In genomic region chr19:3554254-3555083, GRCh38 we compare ENCODE assay signal across 12 cellular contexts. TPM values are rescaled to one million over a fixed set of nuclear protein-coding genes. Genes with fewer than 3 reads are reported as not detected.
DNase-seq lines count a peak whose midpoint lies in the region; ATAC-seq, FAIRE-seq and TF ChIP-seq lines count a peak whose summit lies in the region.
"Had no signal": no experiment of that assay in that cellular context is flagged by ENCODE, and none has a peak within 500 bp of the region (broad histone marks: within the 10 kb centered on the region; RNA-seq: fewer than 3 reads in every experiment).

No MANE protein-coding gene starts in this region.

- H3K27ac ChIP-seq in PC-3 (ENCODE audit: low read length) (no peak overlapping the region), K562 (ENCODE audit: extremely low read depth, low read depth, low read length) (peak overlapping the region; percentile 32; the same call in 1 of the 3 replicates), neural progenitor cell (no peak overlapping the region), tibial artery (no peak overlapping the region), H9 (ENCODE audit: insufficient read length, low read depth, low read length) (no peak overlapping the region)
- H3K27ac ChIP-seq: epithelial cell of prostate had no signal

- no peaks in the 10 kb centered on the region for H3K9me3 ChIP-seq in PC-3 (ENCODE audit: low read length)
- H3K9me3 ChIP-seq in K562 (replicated peaks; ENCODE audit: control insufficient read depth, insufficient read depth, low read depth, low read length), result no peaks in the 10 kb centered on the region
- H3K9me3 ChIP-seq in neural progenitor cell (ENCODE audit: low read depth), result no peaks in the 10 kb centered on the region
- H3K9me3 ChIP-seq in tibial artery, result no peaks in the 10 kb centered on the region
- H3K9me3 ChIP-seq in H9 (ENCODE audit: control insufficient read depth, low read depth, low read length), result no peaks in the 10 kb centered on the region
- H3K9me3 ChIP-seq: MG63 had no signal

- no peak overlapping the region for H4K5ac ChIP-seq in H9 (ENCODE audit: insufficient read length, low read depth, low read length)

- H3K4me3 Mint-ChIP-seq in Calu3 (ENCODE audit: low read depth, unreplicated experiment), result no peak overlapping the region
- peak overlapping the region; percentile 30 for H3K4me3 Mint-ChIP-seq in neural progenitor cell
- no peak overlapping the region; a peak in 1 of 5 replicates for H3K4me3 Mint-ChIP-seq in H9
- H3K4me3 Mint-ChIP-seq in mesothelial cell of epicardium, result no peak overlapping the region

- no peak overlapping the region for H4K91ac ChIP-seq in H9 (ENCODE audit: insufficient read length, low read depth, low read length)

- H3K36me3 ChIP-seq in PC-3 (ENCODE audit: low read depth, low read length) (no peaks in the 10 kb centered on the region), K562 (ENCODE audit: control insufficient read depth, insufficient read depth, low read length) (peaks cover 33% of the 10 kb centered on the region), neural progenitor cell (no peaks in the 10 kb centered on the region), tibial artery (peaks cover 0 to 5% (median 0%) of the 10 kb centered on the region in 3 donors)
- H3K36me3 ChIP-seq: MG63 had no signal

- no peaks in the 10 kb centered on the region for H3F3A ChIP-seq in PC-3 (ENCODE audit: low read length, unreplicated experiment)
- H3F3A ChIP-seq in neural progenitor cell (ENCODE audit: low read depth), result no peaks in the 10 kb centered on the region

- H2AK5ac ChIP-seq in H9 (ENCODE audit: insufficient read length, low read length), result no peak overlapping the region

- no peaks in the 10 kb centered on the region for H3K27me3 Mint-ChIP-seq in Calu3 (ENCODE audit: unreplicated experiment)
- peaks cover 5% of the 10 kb centered on the region for H3K27me3 Mint-ChIP-seq in neural progenitor cell (ENCODE audit: insufficient read depth, low read depth)
- peaks cover 20% of the 10 kb centered on the region for H3K27me3 Mint-ChIP-seq in H9 (ENCODE audit: low read depth)
- no peaks in the 10 kb centered on the region for H3K27me3 Mint-ChIP-seq in mesothelial cell of epicardium (ENCODE audit: low read depth)

- no peaks in the 10 kb centered on the region for H3K79me1 ChIP-seq in H9 (ENCODE audit: insufficient read depth, low read depth, low read length, poor library complexity, severe bottlenecking)

- H3K9me2 ChIP-seq in PC-3 (replicated peaks; ENCODE audit: low read length), result no peaks in the 10 kb centered on the region

- H3K36me3 Mint-ChIP-seq in Calu3 (ENCODE audit: insufficient read depth, unreplicated experiment) (peaks cover 31% of the 10 kb centered on the region), neural progenitor cell (no peaks in the 10 kb centered on the region), H9 (ENCODE audit: insufficient read depth in 1 of 3, low read depth in 3 of 3) (peaks cover 4 to 6% (median 5%) of the 10 kb centered on the region in 3 experiments; a peak in 3 of 7 replicates), mesothelial cell of epicardium (no peaks in the 10 kb centered on the region)

- H2BK20ac ChIP-seq in H9 (ENCODE audit: low read depth, low read length, poor library complexity, severe bottlenecking), result no peak overlapping the region

- 83% methylated on average over 19 of the region's 21 CpGs for WGBS in K562 (ENCODE audit: insufficient coverage, low coverage, missing lambda C conversion rate)
- no CpG with 5 or more reads among the region's 21 CpGs for WGBS in H9 (ENCODE audit: extremely low coverage, insufficient read length, low lambda C conversion rate)

- H2AFZ ChIP-seq in PC-3 (ENCODE audit: low read length), result no peak overlapping the region
- no peak overlapping the region for H2AFZ ChIP-seq in K562 (ENCODE audit: low read depth, low read length)
- H2AFZ ChIP-seq in neural progenitor cell (replicated peaks), result no peak overlapping the region
- no peak overlapping the region for H2AFZ ChIP-seq in H9 (ENCODE audit: low read length)

- H3T11ph ChIP-seq in H9 (ENCODE audit: low read length), result no peak overlapping the region

- H2BK5ac ChIP-seq in H9 (ENCODE audit: insufficient read length, low read length), result no peak overlapping the region

- CTCF ChIA-PET in Calu3 (lab: Charles Lee) (interaction anchor here (0.6 kb wide), 1 partner anchor 1022 kb away, joined by 3 read pairs; no protein-coding TSS in a partner anchor), PC-3 (lab: Charles Lee) (interaction anchor here (0.6 kb wide), 1 partner anchor 163 kb away, joined by 3 read pairs; no protein-coding TSS in a partner anchor), K562 (lab: Yijun Ruan, JAX; ENCODE audit: low intra/inter-chr PET ratio) (no interaction called here)

- no peak overlapping the region for H3K56ac ChIP-seq in H9 (ENCODE audit: insufficient read length, low read depth, low read length)

- no peak for DNase-seq in Calu3
- DNase-seq in PC-3, result no peak
- no peak for DNase-seq in K562 (ENCODE audit: extremely low read depth in 1 of 4, low spot score in 3 of 4)
- DNase-seq in neural progenitor cell (ENCODE audit: low spot score), result no peak
- DNase-seq in tibial artery, result no peak
- DNase-seq in H9, result no peak
- no peak for DNase-seq in amniotic stem cell (lab: John Stamatoyannopoulos, UW)
- no peak for DNase-seq in mesothelial cell of epicardium (ENCODE audit: low spot score in 2 of 2, unreplicated experiment in 2 of 2)
- DNase-seq: H7, MG63 had no signal

- TF ChIP-seq CTCF in Calu3 (IDR thresholded peaks at IDR 0.05; ENCODE audit: unreplicated experiment) (no peak), PC-3 (conservative IDR thresholded peaks at IDR 0.05; ENCODE audit: low read depth, low read length) (no peak), K562 (IDR thresholded peaks at IDR 0.05 in 2 of 3, conservative IDR thresholded peaks at IDR 0.05 in 1 of 3; ENCODE audit: insufficient read depth in 2 of 3, low read depth in 1 of 3, low read length in 3 of 3) (no peak), neural progenitor cell (IDR thresholded peaks at IDR 0.05) (no peak), tibial artery (IDR thresholded peaks at IDR 0.05) (no peak), H9 (conservative IDR thresholded peaks at IDR 0.05) (no peak), mesothelial cell of epicardium (IDR thresholded peaks at IDR 0.05; ENCODE audit: unreplicated experiment) (no peak)

- H3K4me3 ChIP-seq in PC-3 (ENCODE audit: low read length) (no peak overlapping the region), K562 (no peak overlapping the region), neural progenitor cell (no peak overlapping the region), tibial artery (no peak overlapping the region)
- H3K4me3 ChIP-seq: MG63 had no signal

- H3K9ac ChIP-seq in PC-3 (ENCODE audit: low read length), result no peak overlapping the region
- H3K9ac ChIP-seq in K562 (ENCODE audit: insufficient read depth in 1 of 2, low read depth in 2 of 2, low read length in 2 of 2), result peak overlapping the region in 1 of 2 experiments; percentile 63; a peak in 2 of 4 replicates
- H3K9ac ChIP-seq in neural progenitor cell, result no peak overlapping the region
- no peak overlapping the region for H3K9ac ChIP-seq in H9 (ENCODE audit: extremely low read depth, insufficient read length, low read length)

- H2BK120ac ChIP-seq in H9 (ENCODE audit: low read depth, low read length, poor library complexity, severe bottlenecking), result no peak overlapping the region

- no peaks in the 10 kb centered on the region for H3K27me3 ChIP-seq in PC-3 (ENCODE audit: low read length)
- H3K27me3 ChIP-seq in K562 (ENCODE audit: control insufficient read depth in 2 of 2, insufficient read depth in 2 of 2, low read length in 2 of 2), result no peaks in the 10 kb centered on the region
- H3K27me3 ChIP-seq in neural progenitor cell, result peaks cover 14% of the 10 kb centered on the region
- H3K27me3 ChIP-seq in tibial artery, result no peaks in the 10 kb centered on the region
- no peaks in the 10 kb centered on the region; the same call in 1 of the 2 replicates for H3K27me3 ChIP-seq in H9 (ENCODE audit: insufficient read depth, low read length)
- H3K27me3 ChIP-seq: MG63 had no signal

- peaks cover 10% of the 10 kb centered on the region for H3K4me1 Mint-ChIP-seq in Calu3 (ENCODE audit: low read depth, unreplicated experiment)
- H3K4me1 Mint-ChIP-seq in neural progenitor cell, result peaks cover 24% of the 10 kb centered on the region
- peaks cover 12 to 15% of the 10 kb centered on the region in 2 experiments for H3K4me1 Mint-ChIP-seq in H9
- peaks cover 18% of the 10 kb centered on the region for H3K4me1 Mint-ChIP-seq in mesothelial cell of epicardium

- in situ Hi-C loops in K562 (cut with MboI), result no loop called here

- TF ChIP-seq EP300 in K562 (IDR thresholded peaks at IDR 0.05; ENCODE audit: low read length), result no peak

- ATAC-seq in PC-3 (no peak), K562 (no peak)

- H3K79me2 ChIP-seq in PC-3 (ENCODE audit: low read length) (peaks cover 41% of the 10 kb centered on the region), K562 (ENCODE audit: control insufficient read depth, insufficient read depth, low read length) (peaks cover 45% of the 10 kb centered on the region), neural progenitor cell (ENCODE audit: low read depth) (peaks cover 11% of the 10 kb centered on the region), H9 (ENCODE audit: insufficient read depth, low read length) (no peaks in the 10 kb centered on the region)

- TF ChIP-seq RAD21 in K562 (CRISPR knock-in tag; conservative IDR thresholded peaks at IDR 0.05 in 1 of 2, IDR thresholded peaks at IDR 0.05 in 1 of 2), result no peak

- H3K9me1 ChIP-seq in K562 (ENCODE audit: control insufficient read depth, insufficient read depth, low read length), result peaks cover 7% of the 10 kb centered on the region

- H3K18ac ChIP-seq in H9 (ENCODE audit: insufficient read length, low read depth, low read length), result no peak overlapping the region

- H3K4me1 ChIP-seq in PC-3 (ENCODE audit: insufficient read depth, low read length), result peaks cover 12% of the 10 kb centered on the region; the same call in 1 of the 2 replicates
- peaks cover 15 to 68% of the 10 kb centered on the region in 2 experiments; a peak in 4 of 5 replicates for H3K4me1 ChIP-seq in K562 (replicated peaks in 1 of 2; ENCODE audit: control insufficient read depth in 2 of 2, insufficient read depth in 2 of 2, low read length in 2 of 2)
- H3K4me1 ChIP-seq in neural progenitor cell, result no peaks in the 10 kb centered on the region
- peaks cover 0 to 22% (median 21%) of the 10 kb centered on the region in 4 donors for H3K4me1 ChIP-seq in tibial artery
- no peaks in the 10 kb centered on the region for H3K4me1 ChIP-seq in H9 (ENCODE audit: insufficient read depth, low read length)

- H3K23ac ChIP-seq in H9 (ENCODE audit: insufficient read length, low read depth, low read length), result no peak overlapping the region

- H4K8ac ChIP-seq in H9 (replicated peaks; ENCODE audit: insufficient read length, low read depth, low read length), result no peak overlapping the region

- H3K27ac Mint-ChIP-seq in Calu3 (ENCODE audit: unreplicated experiment), result no peak overlapping the region
- no peak overlapping the region for H3K27ac Mint-ChIP-seq in neural progenitor cell
- no peak overlapping the region for H3K27ac Mint-ChIP-seq in H9
- no peak overlapping the region for H3K27ac Mint-ChIP-seq in mesothelial cell of epicardium

- H3K4ac ChIP-seq in H9 (ENCODE audit: low read depth, low read length), result no peak overlapping the region

- no peak for TF ChIP-seq POLR2A in K562 (conservative IDR thresholded peaks at IDR 0.05)

- FAIRE-seq in K562 (lab: Jason Lieb, UNC), result no peak

- H3K23me2 ChIP-seq in H9 (ENCODE audit: insufficient read length, low read depth, low read length, poor library complexity, severe bottlenecking), result peaks cover 8% of the 10 kb centered on the region

- POLR2A ChIA-PET in PC-3 (lab: Charles Lee; ENCODE audit: unreplicated experiment), result no interaction called here
- POLR2A ChIA-PET in K562 (lab: Yijun Ruan, JAX), result interaction anchor here (0.8 to 1.2 kb wide), 3 partner anchors 34 to 50 kb away, joined by 3 to 6 read pairs (median 4); no protein-coding TSS in a partner anchor

- BruUV-seq in Calu3 (replicated peaks; lab: Mats Ljungman, UMichigan) (TSS peak; percentile 55), PC-3 (replicated peaks; lab: Mats Ljungman, UMichigan) (TSS peak; percentile 50), K562 (replicated peaks; lab: Mats Ljungman, UMichigan) (TSS peak; percentile 66)

- H2BK15ac ChIP-seq in H9 (ENCODE audit: low read depth, low read length), result no peak overlapping the region

- H2BK12ac ChIP-seq in H9 (ENCODE audit: insufficient read length, low read depth, low read length), result no peak overlapping the region

- H4K20me1 ChIP-seq in PC-3 (ENCODE audit: low read length), result peaks cover 18% of the 10 kb centered on the region
- peaks cover 9% of the 10 kb centered on the region for H4K20me1 ChIP-seq in K562 (replicated peaks; ENCODE audit: control insufficient read depth, insufficient read depth, low read length)
- peaks cover 30% of the 10 kb centered on the region for H4K20me1 ChIP-seq in neural progenitor cell (ENCODE audit: low read depth)
- peaks cover 3% of the 10 kb centered on the region for H4K20me1 ChIP-seq in H9 (ENCODE audit: control insufficient read depth, insufficient read depth, insufficient read length)

- peak overlapping the region; percentile 92; the same call in 1 of the 2 replicates for H3K4me2 ChIP-seq in PC-3 (ENCODE audit: low read length)
- no peak overlapping the region for H3K4me2 ChIP-seq in K562 (ENCODE audit: insufficient read depth, low read length)
- H3K4me2 ChIP-seq in neural progenitor cell, result no peak overlapping the region
- no peak overlapping the region for H3K4me2 ChIP-seq in H9 (ENCODE audit: insufficient read depth, insufficient read length, low read length)

- no peak overlapping the region for H3K14ac ChIP-seq in H9 (ENCODE audit: insufficient read depth, low read length)

- no peaks in the 10 kb centered on the region for H3K9me3 Mint-ChIP-seq in Calu3 (ENCODE audit: low read depth, unreplicated experiment)
- H3K9me3 Mint-ChIP-seq in neural progenitor cell, result peaks cover 2% of the 10 kb centered on the region
- no peaks in the 10 kb centered on the region for H3K9me3 Mint-ChIP-seq in H9
- H3K9me3 Mint-ChIP-seq in mesothelial cell of epicardium, result no peaks in the 10 kb centered on the region

- intact Hi-C loops in Calu3 (cut with micrococcal nuclease; ENCODE audit: unreplicated experiment), result no loop called here
- intact Hi-C loops in PC-3 (cut with micrococcal nuclease), result no loop called here
- intact Hi-C loops in K562 (cut with micrococcal nuclease), result no loop called here
- intact Hi-C loops in tibial artery (cut with DNase I; ENCODE audit: low total_unique reads), result no loop called here

RNA-seq across cellular contexts. Expression of gene MFSD12, which starts 2.9 kb away (rescaled TPM):
- 95.2 and 105 TPM in 2 replicates for total RNA-seq in Calu3 (2022)
- total RNA-seq in PC-3 (2014; rRNA removed), result 121 and 165 TPM in 2 replicates
- 80.9 and 267 TPM in 2 replicates for total RNA-seq in K562 (2011; cell fraction: chromatin; rRNA removed; ENCODE audit: low replicate concordance)
- 253 and 311 TPM in 2 replicates for total RNA-seq in K562 (2011; cell fraction: nucleolus; rRNA removed)
- total RNA-seq in K562 (2011; cell fraction: nucleoplasm; rRNA removed), result 151 and 160 TPM in 2 replicates
- 99.9 and 103 TPM in 2 replicates for total RNA-seq in K562 (2014; rRNA removed)
- 18.8 and 21.5 TPM in 2 replicates for total RNA-seq in K562 (2014; rRNA removed; fragmentation: Illumina TruSeq; extraction: Trizol)
- total RNA-seq in K562 (2015; rRNA removed; fragmentation: Illumina TruSeq; extraction: Trizol), result 34.8 and 40.7 TPM in 2 replicates
- 110 and 112 TPM in 2 replicates for total RNA-seq in K562 (2021)
- 31.8 and 53.9 TPM in 2 replicates for polyA plus RNA-seq in K562 (2011; rRNA removed)
- 48.2 and 140 TPM in 2 replicates for polyA plus RNA-seq in K562 (2011; cell fraction: cytosol; rRNA removed)
- 127 and 224 TPM in 2 replicates for polyA plus RNA-seq in K562 (2011; cell fraction: nucleus; rRNA removed)
- 63.5 and 81.8 TPM in 2 replicates for polyA plus RNA-seq in K562 (2012)
- 28.2 and 63.0 TPM in 2 replicates for polyA plus RNA-seq in K562 (2014; fragmentation: Illumina TruSeq; extraction: Trizol)
- polyA plus RNA-seq in K562 (2014; fragmentation: Nextera tagmentation; extraction: Ambion mirVana), result 1 to 10 TPM in 1 of 2 experiments, under 1 TPM in 1; 0.69 to 1.7 TPM
- 79.9 and 80.7 TPM in 2 replicates for polyA plus RNA-seq in K562 (2014; rRNA removed)
- polyA minus RNA-seq in K562 (2011; rRNA and poly(A)+ RNA removed), result 19.6 and 27.4 TPM in 2 replicates
- 64.0 and 66.5 TPM in 2 replicates for polyA minus RNA-seq in K562 (2011; cell fraction: cytosol; rRNA and poly(A)+ RNA removed)
- polyA minus RNA-seq in K562 (2011; cell fraction: nucleus; rRNA and poly(A)+ RNA removed), result 38.5 and 38.8 TPM in 2 replicates
- 34.1 and 47.6 TPM in 2 replicates for total RNA-seq in neural progenitor cell (ENCODE audit: low replicate concordance)
- total RNA-seq in H9 (2021), result 51.5 and 58.8 TPM in 2 replicates
- 58.3 to 61.1 TPM (median 59.5 TPM) in 3 replicates for total RNA-seq in mesothelial cell of epicardium

RNA-seq across cellular contexts. Expression of gene TEKTIP1, which starts 15.5 kb away (rescaled TPM):
- 1.4 and 2.7 TPM in 2 replicates for total RNA-seq in Calu3 (2022)
- not detected in 2 replicates for total RNA-seq in PC-3 (2014; rRNA removed)
- not detected in 2 replicates for total RNA-seq in K562 (2011; cell fraction: chromatin; rRNA removed; ENCODE audit: low replicate concordance)
- total RNA-seq in K562 (2011; cell fraction: nucleolus; rRNA removed), result not detected in 2 replicates
- not detected in 2 replicates for total RNA-seq in K562 (2011; cell fraction: nucleoplasm; rRNA removed)
- total RNA-seq in K562 (2014; rRNA removed), result not detected in 2 replicates
- not detected in 2 replicates for total RNA-seq in K562 (2014; rRNA removed; fragmentation: Illumina TruSeq; extraction: Trizol)
- 0.26 TPM in 1 of 2 replicates, not detected in the other for total RNA-seq in K562 (2015; rRNA removed; fragmentation: Illumina TruSeq; extraction: Trizol)
- total RNA-seq in K562 (2021), result 0.29 and 0.66 TPM in 2 replicates
- polyA plus RNA-seq in K562 (2011; rRNA removed), result not detected in 2 replicates
- polyA plus RNA-seq in K562 (2011; cell fraction: cytosol; rRNA removed), result not detected in 2 replicates
- 0.53 TPM in 1 of 2 replicates, not detected in the other for polyA plus RNA-seq in K562 (2011; cell fraction: nucleus; rRNA removed)
- polyA plus RNA-seq in K562 (2012), result 0.44 and 0.68 TPM in 2 replicates
- polyA plus RNA-seq in K562 (2014; fragmentation: Illumina TruSeq; extraction: Trizol), result not detected in 2 replicates
- not detected for polyA plus RNA-seq in K562 (2014; fragmentation: Nextera tagmentation; extraction: Ambion mirVana)
- not detected in 2 replicates for polyA plus RNA-seq in K562 (2014; rRNA removed)
- polyA minus RNA-seq in K562 (2011; rRNA and poly(A)+ RNA removed), result not detected in 2 replicates
- not detected in 2 replicates for polyA minus RNA-seq in K562 (2011; cell fraction: cytosol; rRNA and poly(A)+ RNA removed)
- polyA minus RNA-seq in K562 (2011; cell fraction: nucleus; rRNA and poly(A)+ RNA removed), result not detected in 2 replicates
- total RNA-seq in neural progenitor cell (ENCODE audit: low replicate concordance), result not detected in 2 replicates
- total RNA-seq in H9 (2021), result 1.2 and 1.3 TPM in 2 replicates
- total RNA-seq in mesothelial cell of epicardium, result 2.3 to 3.5 TPM (median 2.6 TPM) in 3 replicates
- total RNA-seq: H7 had no signal
- polyA plus RNA-seq: neural cell had no signal

RNA-seq across cellular contexts. Expression of gene HMG20B, which starts 18.3 kb away (rescaled TPM):
- total RNA-seq in Calu3 (2022) (58.1 and 58.4 TPM in 2 replicates), PC-3 (2014; rRNA removed) (146 and 210 TPM in 2 replicates), K562 (2014; rRNA removed) (137 and 148 TPM in 2 replicates), K562 (2014; rRNA removed; fragmentation: Illumina TruSeq; extraction: Trizol) (18.2 and 18.5 TPM in 2 replicates), K562 (2015; rRNA removed; fragmentation: Illumina TruSeq; extraction: Trizol) (37.6 and 38.6 TPM in 2 replicates), K562 (2021) (122 and 125 TPM in 2 replicates), neural progenitor cell (ENCODE audit: low replicate concordance) (51.4 and 135 TPM in 2 replicates), H9 (2021) (58.1 and 58.9 TPM in 2 replicates), mesothelial cell of epicardium (89.5 to 94.9 TPM (median 93.9 TPM) in 3 replicates)
- total RNA-seq in K562 (2011; cell fraction: chromatin; rRNA removed; ENCODE audit: low replicate concordance), result 47.2 and 115 TPM in 2 replicates
- total RNA-seq in K562 (2011; cell fraction: nucleolus; rRNA removed), result 85.8 and 97.1 TPM in 2 replicates
- total RNA-seq in K562 (2011; cell fraction: nucleoplasm; rRNA removed), result 68.6 and 70.5 TPM in 2 replicates
- polyA plus RNA-seq in K562 (2011; rRNA removed) (47.6 and 54.4 TPM in 2 replicates), K562 (2014; fragmentation: Illumina TruSeq; extraction: Trizol) (25.6 and 53.2 TPM in 2 replicates), K562 (2014; fragmentation: Nextera tagmentation; extraction: Ambion mirVana) (under 1 TPM; 0.35 to 0.78 TPM), K562 (2014; rRNA removed) (159 and 172 TPM in 2 replicates)
- polyA plus RNA-seq in K562 (2011; cell fraction: cytosol; rRNA removed), result 49.5 and 107 TPM in 2 replicates
- 169 and 253 TPM in 2 replicates for polyA plus RNA-seq in K562 (2011; cell fraction: nucleus; rRNA removed)
- 75.9 and 122 TPM in 2 replicates for polyA plus RNA-seq in K562 (2012)
- 8.0 and 11.1 TPM in 2 replicates for polyA minus RNA-seq in K562 (2011; rRNA and poly(A)+ RNA removed)
- 24.4 and 30.8 TPM in 2 replicates for polyA minus RNA-seq in K562 (2011; cell fraction: cytosol; rRNA and poly(A)+ RNA removed)
- polyA minus RNA-seq in K562 (2011; cell fraction: nucleus; rRNA and poly(A)+ RNA removed), result 24.4 and 30.4 TPM in 2 replicates

RNA-seq across cellular contexts. Expression of gene GIPC3, which starts 30.8 kb away (rescaled TPM):
- total RNA-seq in Calu3 (2022) (not detected in 2 replicates), PC-3 (2014; rRNA removed) (0.18 TPM in 1 of 2 replicates, not detected in the other), K562 (2014; rRNA removed) (0.54 and 1.2 TPM in 2 replicates), K562 (2014; rRNA removed; fragmentation: Illumina TruSeq; extraction: Trizol) (0.83 and 0.91 TPM in 2 replicates), K562 (2015; rRNA removed; fragmentation: Illumina TruSeq; extraction: Trizol) (0.98 and 1.0 TPM in 2 replicates), K562 (2021) (3.3 and 3.9 TPM in 2 replicates), neural progenitor cell (ENCODE audit: low replicate concordance) (0.09 TPM in 1 of 2 replicates, not detected in the other), H9 (2021) (1.6 and 1.9 TPM in 2 replicates), mesothelial cell of epicardium (0.07 to 0.11 TPM (median 0.09 TPM) in 3 replicates)
- total RNA-seq in K562 (2011; cell fraction: chromatin; rRNA removed; ENCODE audit: low replicate concordance), result 2.6 and 7.5 TPM in 2 replicates
- total RNA-seq in K562 (2011; cell fraction: nucleolus; rRNA removed), result 3.8 and 5.5 TPM in 2 replicates
- 3.2 and 4.0 TPM in 2 replicates for total RNA-seq in K562 (2011; cell fraction: nucleoplasm; rRNA removed)
- polyA plus RNA-seq in K562 (2011; rRNA removed) (2.5 and 3.1 TPM in 2 replicates), K562 (2014; fragmentation: Illumina TruSeq; extraction: Trizol) (3.0 and 3.6 TPM in 2 replicates), K562 (2014; fragmentation: Nextera tagmentation; extraction: Ambion mirVana) (under 1 TPM in 1 of 2 experiments, not detected in 1; 0.03 TPM), K562 (2014; rRNA removed) (1.9 and 2.3 TPM in 2 replicates)
- 3.0 and 4.9 TPM in 2 replicates for polyA plus RNA-seq in K562 (2011; cell fraction: cytosol; rRNA removed)
- 5.3 and 8.9 TPM in 2 replicates for polyA plus RNA-seq in K562 (2011; cell fraction: nucleus; rRNA removed)
- polyA plus RNA-seq in K562 (2012), result 3.6 and 14.1 TPM in 2 replicates
- polyA minus RNA-seq in K562 (2011; rRNA and poly(A)+ RNA removed), result 2.0 and 3.2 TPM in 2 replicates
- polyA minus RNA-seq in K562 (2011; cell fraction: cytosol; rRNA and poly(A)+ RNA removed), result 5.9 and 6.7 TPM in 2 replicates
- 1.6 and 2.1 TPM in 2 replicates for polyA minus RNA-seq in K562 (2011; cell fraction: nucleus; rRNA and poly(A)+ RNA removed)
- polyA plus RNA-seq: neural cell had no signal

RNA-seq across cellular contexts. Expression of gene FZR1, which starts 48.4 kb away (rescaled TPM):
- total RNA-seq in Calu3 (2022) (33.1 and 34.5 TPM in 2 replicates), PC-3 (2014; rRNA removed) (53.6 and 77.9 TPM in 2 replicates), K562 (2014; rRNA removed) (24.1 and 42.2 TPM in 2 replicates), K562 (2014; rRNA removed; fragmentation: Illumina TruSeq; extraction: Trizol) (5.0 and 5.7 TPM in 2 replicates), K562 (2015; rRNA removed; fragmentation: Illumina TruSeq; extraction: Trizol) (18.0 and 22.3 TPM in 2 replicates), K562 (2021) (45.4 and 48.0 TPM in 2 replicates), neural progenitor cell (ENCODE audit: low replicate concordance) (16.4 and 56.1 TPM in 2 replicates), H9 (2021) (46.0 and 51.4 TPM in 2 replicates), mesothelial cell of epicardium (53.7 to 54.9 TPM (median 53.9 TPM) in 3 replicates)
- 50.6 and 186 TPM in 2 replicates for total RNA-seq in K562 (2011; cell fraction: chromatin; rRNA removed; ENCODE audit: low replicate concordance)
- 95.1 and 105 TPM in 2 replicates for total RNA-seq in K562 (2011; cell fraction: nucleolus; rRNA removed)
- total RNA-seq in K562 (2011; cell fraction: nucleoplasm; rRNA removed), result 50.0 and 65.9 TPM in 2 replicates
- polyA plus RNA-seq in K562 (2011; rRNA removed) (22.2 and 37.4 TPM in 2 replicates), K562 (2014; fragmentation: Illumina TruSeq; extraction: Trizol) (21.6 and 40.6 TPM in 2 replicates), K562 (2014; fragmentation: Nextera tagmentation; extraction: Ambion mirVana) (under 1 TPM; 0.18 to 0.28 TPM), K562 (2014; rRNA removed) (23.6 and 30.6 TPM in 2 replicates)
- 18.2 and 33.8 TPM in 2 replicates for polyA plus RNA-seq in K562 (2011; cell fraction: cytosol; rRNA removed)
- polyA plus RNA-seq in K562 (2011; cell fraction: nucleus; rRNA removed), result 112 and 152 TPM in 2 replicates
- 39.8 and 40.4 TPM in 2 replicates for polyA plus RNA-seq in K562 (2012)
- polyA minus RNA-seq in K562 (2011; rRNA and poly(A)+ RNA removed), result 6.9 and 8.2 TPM in 2 replicates
- polyA minus RNA-seq in K562 (2011; cell fraction: cytosol; rRNA and poly(A)+ RNA removed), result 32.1 and 44.7 TPM in 2 replicates
- 18.8 and 33.2 TPM in 2 replicates for polyA minus RNA-seq in K562 (2011; cell fraction: nucleus; rRNA and poly(A)+ RNA removed)
